In genomic region chr10:117747636-117748035, GRCh38 we compare ENCODE assay signal across 6 cellular contexts.
"Had no signal": no experiment of that assay in that cellular context is flagged by ENCODE, and none has a peak within 500 bp of the region (broad histone marks: within the 10 kb centered on the region; RNA-seq: fewer than 3 reads in every experiment).

No MANE protein-coding gene starts in this region.

- H3K9me3 Mint-ChIP-seq: GM23338, H9 had no signal

- H3K27ac ChIP-seq: HL-60 had no signal

- H3K4me3 ChIP-seq: GM23338 had no signal

- H3K27ac Mint-ChIP-seq: GM23338, IgD-negative memory B cell had no signal

- ATAC-seq: GM23338, HepG2 had no signal

- H3K4me3 Mint-ChIP-seq: GM23338, H9, IgD-negative memory B cell had no signal

- DNase-seq: H9, HCEC 1CT had no signal

- H3K4me1 Mint-ChIP-seq: GM23338, H9, IgD-negative memory B cell had no signal
